Comparison of ENCODE assay signal across 26 cellular contexts in genomic region chr12:9795945-9796344, GRCh38. TPM values are rescaled to one million over a fixed set of nuclear protein-coding genes. Genes with fewer than 3 reads are reported as not detected.
DNase-seq lines count a peak whose midpoint lies in the region; ATAC-seq lines count a peak whose summit lies in the region.
"Had no signal": no experiment of that assay in that cellular context is flagged by ENCODE, and none has a peak within 500 bp of the region (broad histone marks: within the 10 kb centered on the region; RNA-seq: fewer than 3 reads in every experiment).

No MANE protein-coding gene starts in this region.

- peaks cover 4% of the 10 kb centered on the region for H3K9me3 Mint-ChIP-seq in activated CD4-positive, alpha-beta T cell treated with anti-CD3 and anti-CD28 coated beads, Interleukin-2, amount 10 ng/mL, durations not matched to agents 7 days and 5 days
- no peaks in the 10 kb centered on the region for H3K9me3 Mint-ChIP-seq in CD8-positive, alpha-beta memory T cell
- peaks cover 1% of the 10 kb centered on the region for H3K9me3 Mint-ChIP-seq in activated T-helper 1 cell treated with anti-CD3 and anti-CD28 coated beads, Interleukin-12 subunit alpha, Interleukin-12 subunit beta, Interleukin-2, Interleukin-4 antibody, amounts not matched to agents 30 ng/mL and 10 ng/mL and 1 ng/mL, durations not matched to agents 14 hours and 24 hours and 36 hours
- peaks cover 0 to 5% (median 0%) of the 10 kb centered on the region in 11 donors for H3K9me3 Mint-ChIP-seq in naive thymus-derived CD4-positive, alpha-beta T cell
- H3K9me3 Mint-ChIP-seq: type B pancreatic cell had no signal

- H3K36me3 ChIP-seq in CD8-positive, alpha-beta memory T cell (ENCODE audit: insufficient read depth, low read length), result no peaks in the 10 kb centered on the region
- H3K36me3 ChIP-seq in naive thymus-derived CD4-positive, alpha-beta T cell (ENCODE audit: control insufficient read depth in 2 of 3, insufficient read depth in 3 of 3, low read length in 3 of 3), result no peaks in the 10 kb centered on the region
- H3K36me3 ChIP-seq: breast epithelium, colonic mucosa, esophagus squamous epithelium had no signal

- no peak overlapping the region for H3K27ac ChIP-seq in CD8-positive, alpha-beta memory T cell (ENCODE audit: low read depth, low read length)
- H3K27ac ChIP-seq in naive thymus-derived CD4-positive, alpha-beta T cell (ENCODE audit: low read depth, low read length), result peak overlapping the region; percentile 64
- H3K27ac ChIP-seq: A549, breast epithelium, colonic mucosa, esophagus squamous epithelium had no signal

- H3K27me3 ChIP-seq in CD8-positive, alpha-beta memory T cell (ENCODE audit: insufficient read depth, low read length, poor library complexity, severe bottlenecking), result no peaks in the 10 kb centered on the region
- H3K27me3 ChIP-seq in naive thymus-derived CD4-positive, alpha-beta T cell (ENCODE audit: control insufficient read depth in 2 of 2, insufficient read depth in 2 of 2, low read length in 2 of 2), result no peaks in the 10 kb centered on the region
- H3K27me3 ChIP-seq: breast epithelium, colonic mucosa, esophagus squamous epithelium had no signal

- peak overlapping the region; percentile 88 for H3K27ac Mint-ChIP-seq in activated CD4-positive, alpha-beta T cell treated with anti-CD3 and anti-CD28 coated beads, Interleukin-2, amount 10 ng/mL, durations not matched to agents 7 days and 5 days
- peak overlapping the region in 7 of 8 donors; percentile 24 to 96 (median 82) for H3K27ac Mint-ChIP-seq in CD8-positive, alpha-beta memory T cell
- H3K27ac Mint-ChIP-seq in activated T-helper 1 cell treated with anti-CD3 and anti-CD28 coated beads, Interleukin-12 subunit alpha, Interleukin-12 subunit beta, Interleukin-2, Interleukin-4 antibody, amounts not matched to agents 30 ng/mL and 10 ng/mL and 1 ng/mL, durations not matched to agents 14 hours and 24 hours and 36 hours, result peak overlapping the region; percentile 71
- H3K27ac Mint-ChIP-seq in naive thymus-derived CD4-positive, alpha-beta T cell, result peak overlapping the region; percentile 71 to 95 (median 88)
- H3K27ac Mint-ChIP-seq: B cell, type B pancreatic cell had no signal

- H3K4me1 Mint-ChIP-seq in activated CD4-positive, alpha-beta T cell treated with anti-CD3 and anti-CD28 coated beads, Interleukin-2, amount 10 ng/mL, durations not matched to agents 7 days and 5 days, result peaks cover 59% of the 10 kb centered on the region
- peaks cover 51 to 73% (median 55%) of the 10 kb centered on the region in 3 donors for H3K4me1 Mint-ChIP-seq in CD8-positive, alpha-beta memory T cell
- H3K4me1 Mint-ChIP-seq in activated T-helper 1 cell treated with anti-CD3 and anti-CD28 coated beads, Interleukin-12 subunit alpha, Interleukin-12 subunit beta, Interleukin-2, Interleukin-4 antibody, amounts not matched to agents 30 ng/mL and 10 ng/mL and 1 ng/mL, durations not matched to agents 14 hours and 24 hours and 36 hours (ENCODE audit: low read depth), result peaks cover 69% of the 10 kb centered on the region
- peaks cover 41 to 70% (median 59%) of the 10 kb centered on the region in 7 donors for H3K4me1 Mint-ChIP-seq in naive thymus-derived CD4-positive, alpha-beta T cell

- DNase-seq in activated CD4-positive, alpha-beta T cell treated with anti-CD3 and anti-CD28 coated beads, Interleukin-2, amount 10 ng/mL, durations not matched to agents 7 days and 5 days, result no peak
- no peak for DNase-seq in activated CD4-positive, alpha-beta T cell treated with anti-CD3 and anti-CD28 coated beads for 4 hours
- DNase-seq in CD8-positive, alpha-beta memory T cell, result no peak
- no peak for DNase-seq in activated T-helper 1 cell treated with anti-CD3 and anti-CD28 coated beads, Interleukin-12 subunit alpha, Interleukin-12 subunit beta, Interleukin-2, Interleukin-4 antibody, amounts not matched to agents 30 ng/mL and 10 ng/mL and 1 ng/mL, durations not matched to agents 14 hours and 24 hours and 36 hours (ENCODE audit: low spot score)
- DNase-seq in naive thymus-derived CD4-positive, alpha-beta T cell, result no peak
- no peak for DNase-seq in activated gamma-delta T cell (lab: John Stamatoyannopoulos, UW)
- DNase-seq: amygdala; colonic mucosa; DND-41; esophagus squamous epithelium; mesenchymal stem cell; NCI-H1694 treated with DMSO at 0.1 percent for 48 hours; NCI-H526; nucleus accumbens; stimulated activated CD8-positive, alpha-beta memory T cell treated with anti-CD3 and anti-CD28 coated beads, Interleukin-4, amount 100 ng/mL, for 48 hours had no signal

- no peak for ATAC-seq in naive thymus-derived CD4-positive, alpha-beta T cell
- no peak for ATAC-seq in GM21390 (IDR thresholded peaks at IDR 0.05; ENCODE audit: unreplicated experiment)
- ATAC-seq in HG02610 (IDR thresholded peaks at IDR 0.05; ENCODE audit: unreplicated experiment), result no peak
- ATAC-seq: A549, left lobe of liver had no signal

- H3K36me3 Mint-ChIP-seq in activated CD4-positive, alpha-beta T cell treated with anti-CD3 and anti-CD28 coated beads, Interleukin-2, amount 10 ng/mL, durations not matched to agents 7 days and 5 days (ENCODE audit: low read depth), result peaks cover 2% of the 10 kb centered on the region
- no peaks in the 10 kb centered on the region for H3K36me3 Mint-ChIP-seq in CD8-positive, alpha-beta memory T cell
- no peaks in the 10 kb centered on the region for H3K36me3 Mint-ChIP-seq in activated T-helper 1 cell treated with anti-CD3 and anti-CD28 coated beads, Interleukin-12 subunit alpha, Interleukin-12 subunit beta, Interleukin-2, Interleukin-4 antibody, amounts not matched to agents 30 ng/mL and 10 ng/mL and 1 ng/mL, durations not matched to agents 14 hours and 24 hours and 36 hours (ENCODE audit: low read depth)
- H3K36me3 Mint-ChIP-seq in naive thymus-derived CD4-positive, alpha-beta T cell, result peaks cover 0 to 8% (median 0%) of the 10 kb centered on the region in 5 donors

- CTCF ChIA-PET in activated CD4-positive, alpha-beta T cell treated with anti-CD3 and anti-CD28 coated beads, Interleukin-2, amount 10 ng/mL, durations not matched to agents 7 days and 5 days (lab: Charles Lee), result interaction anchor here (0.7 to 8.3 kb wide), 5 partner anchors 19 to 53 kb away, joined by 3 to 120 read pairs (median 7); no protein-coding TSS in a partner anchor
- CTCF ChIA-PET in CD8-positive, alpha-beta memory T cell (lab: Charles Lee), result interaction anchor here (1.5 to 10.7 kb wide), 2 partner anchors 42 to 465 kb away, joined by 3 to 359 read pairs; partner anchors contain the start of gene CD69
- CTCF ChIA-PET in naive thymus-derived CD4-positive, alpha-beta T cell (lab: Charles Lee), result interaction anchor here (0.8 to 10.7 kb wide), 5 partner anchors 42 to 456 kb away, joined by 3 to 616 read pairs (median 7); partner anchors contain the start of gene CD69

- intact Hi-C loops in activated T-helper 1 cell treated with anti-CD3 and anti-CD28 coated beads, Interleukin-12 subunit alpha, Interleukin-12 subunit beta, Interleukin-2, Interleukin-4 antibody, amounts not matched to agents 30 ng/mL and 10 ng/mL and 1 ng/mL, durations not matched to agents 14 hours and 24 hours and 36 hours (cut with micrococcal nuclease), result loop anchor here (1.0 to 5.0 kb wide), 3 partner anchors 73 to 336 kb away; partner anchors contain the start of genes CLEC2B and CLEC7A
- intact Hi-C loops in naive thymus-derived CD4-positive, alpha-beta T cell (cut with micrococcal nuclease), result loop anchor here (1.0 to 10.0 kb wide), 8 partner anchors 35 to 461 kb away; partner anchors contain the start of genes CD69 (in 1 of the 2) and CLEC2D (in 1 of the 2)

- H3K9me3 ChIP-seq in CD8-positive, alpha-beta memory T cell (ENCODE audit: low read length), result no peaks in the 10 kb centered on the region
- no peaks in the 10 kb centered on the region for H3K9me3 ChIP-seq in naive thymus-derived CD4-positive, alpha-beta T cell (ENCODE audit: control insufficient read depth in 2 of 3, low read length in 3 of 3)
- H3K9me3 ChIP-seq: A549, breast epithelium, colonic mucosa, esophagus squamous epithelium had no signal

- POLR2A ChIA-PET in activated CD4-positive, alpha-beta T cell treated with anti-CD3 and anti-CD28 coated beads, Interleukin-2, amount 10 ng/mL, durations not matched to agents 7 days and 5 days (lab: Charles Lee), result interaction anchor here (4.8 kb wide), 1 partner anchor 38 kb away, joined by 125 read pairs; the partner anchor contains the start of gene CD69
- POLR2A ChIA-PET in CD8-positive, alpha-beta memory T cell (lab: Charles Lee), result interaction anchor here (4.2 kb wide), 1 partner anchor 36 kb away, joined by 35 read pairs; the partner anchor contains the start of gene CD69
- POLR2A ChIA-PET in naive thymus-derived CD4-positive, alpha-beta T cell (lab: Charles Lee), result interaction anchor here (1.3 to 10.6 kb wide), 4 partner anchors 13 to 111 kb away, joined by 3 to 433 read pairs (median 6); partner anchors contain the start of gene CD69

- peaks cover 1% of the 10 kb centered on the region for H3K27me3 Mint-ChIP-seq in activated CD4-positive, alpha-beta T cell treated with anti-CD3 and anti-CD28 coated beads, Interleukin-2, amount 10 ng/mL, durations not matched to agents 7 days and 5 days
- H3K27me3 Mint-ChIP-seq in CD8-positive, alpha-beta memory T cell, result no peaks in the 10 kb centered on the region
- H3K27me3 Mint-ChIP-seq in activated T-helper 1 cell treated with anti-CD3 and anti-CD28 coated beads, Interleukin-12 subunit alpha, Interleukin-12 subunit beta, Interleukin-2, Interleukin-4 antibody, amounts not matched to agents 30 ng/mL and 10 ng/mL and 1 ng/mL, durations not matched to agents 14 hours and 24 hours and 36 hours (ENCODE audit: insufficient read depth), result peaks cover 1% of the 10 kb centered on the region
- no peaks in the 10 kb centered on the region for H3K27me3 Mint-ChIP-seq in naive thymus-derived CD4-positive, alpha-beta T cell
- H3K27me3 Mint-ChIP-seq: B cell, type B pancreatic cell had no signal

- H3K4me3 ChIP-seq in CD8-positive, alpha-beta memory T cell (ENCODE audit: low read length), result no peak overlapping the region
- H3K4me3 ChIP-seq in naive thymus-derived CD4-positive, alpha-beta T cell (ENCODE audit: low read length), result peak overlapping the region; percentile 12
- H3K4me3 ChIP-seq: A549, breast epithelium, colonic mucosa, esophagus squamous epithelium had no signal

- peaks cover 56% of the 10 kb centered on the region for H3K4me1 ChIP-seq in CD8-positive, alpha-beta memory T cell (ENCODE audit: insufficient read depth, low read length)
- peaks cover 42 to 44% of the 10 kb centered on the region in 2 donors for H3K4me1 ChIP-seq in naive thymus-derived CD4-positive, alpha-beta T cell (ENCODE audit: control insufficient read depth in 2 of 2, insufficient read depth in 2 of 2, low read length in 2 of 2)
- H3K4me1 ChIP-seq: A549, breast epithelium, colonic mucosa had no signal

- peak overlapping the region; percentile 65 for H3K4me3 Mint-ChIP-seq in activated CD4-positive, alpha-beta T cell treated with anti-CD3 and anti-CD28 coated beads, Interleukin-2, amount 10 ng/mL, durations not matched to agents 7 days and 5 days
- peak overlapping the region; percentile 51 to 80 (median 72) for H3K4me3 Mint-ChIP-seq in CD8-positive, alpha-beta memory T cell
- peak overlapping the region; percentile 71 for H3K4me3 Mint-ChIP-seq in activated T-helper 1 cell treated with anti-CD3 and anti-CD28 coated beads, Interleukin-12 subunit alpha, Interleukin-12 subunit beta, Interleukin-2, Interleukin-4 antibody, amounts not matched to agents 30 ng/mL and 10 ng/mL and 1 ng/mL, durations not matched to agents 14 hours and 24 hours and 36 hours
- peak overlapping the region; percentile 31 to 91 (median 79) for H3K4me3 Mint-ChIP-seq in naive thymus-derived CD4-positive, alpha-beta T cell
- H3K4me3 Mint-ChIP-seq: B cell, type B pancreatic cell had no signal

RNA-seq across cellular contexts. Expression of gene KLRF1, which starts 31.3 kb away (rescaled TPM):
- total RNA-seq in activated CD4-positive, alpha-beta T cell treated with anti-CD3 and anti-CD28 coated beads, Interleukin-2, amount 10 ng/mL, durations not matched to agents 7 days and 5 days, result under 1 TPM; 0.19 to 0.20 TPM
- not detected for total RNA-seq in CD8-positive, alpha-beta memory T cell
- polyA plus RNA-seq in CD8-positive, alpha-beta memory T cell, result 52.1 TPM
- not detected in 2 replicates for total RNA-seq in activated T-helper 1 cell treated with anti-CD3 and anti-CD28 coated beads, Interleukin-12 subunit alpha, Interleukin-12 subunit beta, Interleukin-2, Interleukin-4 antibody, amounts not matched to agents 30 ng/mL and 10 ng/mL and 1 ng/mL, durations not matched to agents 14 hours and 24 hours and 36 hours
- total RNA-seq in naive thymus-derived CD4-positive, alpha-beta T cell, result 10 to 100 TPM in 1 of 5 experiments, 1 to 10 TPM in 2, under 1 TPM in 2; 0.35 to 34.8 (median 1.0) TPM
- polyA plus RNA-seq in naive thymus-derived CD4-positive, alpha-beta T cell, result 1 to 10 TPM; 1.3 to 1.6 TPM
- total RNA-seq: frontal cortex, left lobe of liver, RPMI7951, SK-MEL-5, skeletal muscle tissue had no signal
- polyA plus RNA-seq: A549 had no signal

RNA-seq across cellular contexts. Expression of gene CD69, which starts 35.2 kb away (rescaled TPM):
- 10 to 100 TPM; 71.6 to 82.4 TPM for total RNA-seq in activated CD4-positive, alpha-beta T cell treated with anti-CD3 and anti-CD28 coated beads, Interleukin-2, amount 10 ng/mL, durations not matched to agents 7 days and 5 days
- 10 to 100 TPM; 66.8 to 67.1 TPM for total RNA-seq in CD8-positive, alpha-beta memory T cell
- polyA plus RNA-seq in CD8-positive, alpha-beta memory T cell, result 253 TPM
- 90.5 and 93.2 TPM in 2 replicates for total RNA-seq in activated T-helper 1 cell treated with anti-CD3 and anti-CD28 coated beads, Interleukin-12 subunit alpha, Interleukin-12 subunit beta, Interleukin-2, Interleukin-4 antibody, amounts not matched to agents 30 ng/mL and 10 ng/mL and 1 ng/mL, durations not matched to agents 14 hours and 24 hours and 36 hours
- total RNA-seq in naive thymus-derived CD4-positive, alpha-beta T cell, result 100 to 1,000 TPM in 3 of 5 experiments, 10 to 100 TPM in 2; 25.8 to 588 (median 125) TPM
- polyA plus RNA-seq in naive thymus-derived CD4-positive, alpha-beta T cell, result 100 to 1,000 TPM; 113 to 201 TPM
- total RNA-seq: frontal cortex, RPMI7951, SK-MEL-5 had no signal
- polyA plus RNA-seq: A549 had no signal
